ENCODE assay signal across 8 cellular contexts in genomic region chr7:99380823-99381663, GRCh38. TPM values are rescaled to one million over a fixed set of nuclear protein-coding genes. Genes with fewer than 3 reads are reported as not detected.
DNase-seq lines count a peak whose midpoint lies in the region; ATAC-seq and TF ChIP-seq lines count a peak whose summit lies in the region.

No MANE protein-coding gene starts in this region.

- H3K9me3 ChIP-seq in esophagus squamous epithelium, result no peaks in the 10 kb centered on the region

- H3K4me3 ChIP-seq in esophagus squamous epithelium, result peak overlapping the region in 2 of 4 donors; percentile 26 to 45

- no peaks in the 10 kb centered on the region for H3K27me3 Mint-ChIP-seq in activated CD8-positive, alpha-beta T cell treated with anti-CD3 and anti-CD28 coated beads, Interleukin-2, amount 10 ng/mL, durations not matched to agents 7 days and 5 days (ENCODE audit: low read depth)

- no peak for TF ChIP-seq CTCF in esophagus squamous epithelium (IDR thresholded peaks at IDR 0.05)

- H3K27me3 ChIP-seq in esophagus squamous epithelium, result no peaks in the 10 kb centered on the region

- H3K27ac ChIP-seq in esophagus squamous epithelium, result peak overlapping the region; percentile 76 to 92 (median 82)

- H3K4me1 ChIP-seq in esophagus squamous epithelium, result peaks cover 29 to 66% (median 40%) of the 10 kb centered on the region in 3 donors

- TF ChIP-seq POLR2A in esophagus squamous epithelium (IDR thresholded peaks at IDR 0.05), result no peak

- H3K36me3 ChIP-seq in esophagus squamous epithelium, result peaks cover 0 to 21% (median 0%) of the 10 kb centered on the region in 3 donors

- DNase-seq in GM19240 (ENCODE audit: insufficient read length, low spot score) (peak; percentile 60), esophagus squamous epithelium (lab: John Stamatoyannopoulos, UW) (peak; percentile 55), globus pallidus (ENCODE audit: low spot score) (no peak), NCI-H2171 (lab: John Stamatoyannopoulos, UW) (no peak), NCI-H2081 treated with DMSO at 0.1 percent for 48 hours (lab: John Stamatoyannopoulos, UW) (no peak)
- peak; percentile 95 for DNase-seq in activated CD8-positive, alpha-beta T cell treated with anti-CD3 and anti-CD28 coated beads, Interleukin-2, amount 10 ng/mL, durations not matched to agents 7 days and 5 days
- peak; percentile 80 to 83 for DNase-seq in stimulated activated CD4-positive, alpha-beta T cell treated with anti-CD3 and anti-CD28 coated beads, Interleukin-12 subunit alpha, Interleukin-12 subunit beta, amount 100 ng/mL, for 24 hours (ENCODE audit: low read depth in 2 of 2)

- H3K4me1 Mint-ChIP-seq in activated CD8-positive, alpha-beta T cell treated with anti-CD3 and anti-CD28 coated beads, Interleukin-2, amount 10 ng/mL, durations not matched to agents 7 days and 5 days (ENCODE audit: low read depth), result peaks cover 74% of the 10 kb centered on the region

- CTCF ChIA-PET in activated CD8-positive, alpha-beta T cell treated with anti-CD3 and anti-CD28 coated beads, Interleukin-2, amount 10 ng/mL, durations not matched to agents 7 days and 5 days (lab: Charles Lee), result interaction anchor here (0.6 to 1.0 kb wide), 3 partner anchors 15 to 106 kb away, joined by 3 to 4 read pairs (median 4); partner anchors contain the start of gene BUD31

- peaks cover 65% of the 10 kb centered on the region for H3K36me3 Mint-ChIP-seq in activated CD8-positive, alpha-beta T cell treated with anti-CD3 and anti-CD28 coated beads, Interleukin-2, amount 10 ng/mL, durations not matched to agents 7 days and 5 days (ENCODE audit: low read depth)

- intact Hi-C loops in esophagus squamous epithelium (cut with DNase I), result no loop called here

- ATAC-seq in HG03354 (IDR thresholded peaks at IDR 0.05; ENCODE audit: poor library complexity, severe bottlenecking, unreplicated experiment), result peak; percentile 84
- peak; percentile 91 for ATAC-seq in activated CD8-positive, alpha-beta T cell treated with anti-CD3 and anti-CD28 coated beads, Interleukin-2, amount 10 ng/mL, durations not matched to agents 7 days and 5 days

- 66 to 67% methylated on average over 9 to 10 of the region's 16 CpGs for WGBS in esophagus squamous epithelium, 2 donors

- H3K27ac Mint-ChIP-seq in activated CD8-positive, alpha-beta T cell treated with anti-CD3 and anti-CD28 coated beads, Interleukin-2, amount 10 ng/mL, durations not matched to agents 7 days and 5 days, result peak overlapping the region; percentile 93

- POLR2A ChIA-PET in activated CD8-positive, alpha-beta T cell treated with anti-CD3 and anti-CD28 coated beads, Interleukin-2, amount 10 ng/mL, durations not matched to agents 7 days and 5 days (lab: Charles Lee), result interaction anchor here (0.5 to 2.8 kb wide), 8 partner anchors 9 to 171 kb away, joined by 3 to 34 read pairs (median 4); partner anchors contain the start of genes BUD31 and PDAP1

- H3K9me3 Mint-ChIP-seq in activated CD8-positive, alpha-beta T cell treated with anti-CD3 and anti-CD28 coated beads, Interleukin-2, amount 10 ng/mL, durations not matched to agents 7 days and 5 days (ENCODE audit: insufficient read depth), result no peaks in the 10 kb centered on the region

- peak overlapping the region; percentile 74 for H3K4me3 Mint-ChIP-seq in activated CD8-positive, alpha-beta T cell treated with anti-CD3 and anti-CD28 coated beads, Interleukin-2, amount 10 ng/mL, durations not matched to agents 7 days and 5 days

RNA-seq across cellular contexts. Expression of gene ARPC1B, which starts 6.5 kb away (rescaled TPM):
- 100 to 1,000 TPM; 408 to 412 TPM for total RNA-seq in activated CD8-positive, alpha-beta T cell treated with anti-CD3 and anti-CD28 coated beads, Interleukin-2, amount 10 ng/mL, durations not matched to agents 7 days and 5 days
- total RNA-seq in esophagus squamous epithelium, result 100 to 1,000 TPM in 3 of 4 donors, 10 to 100 TPM in 1; 27.9 to 166 (median 128) TPM

RNA-seq across cellular contexts. Expression of gene PDAP1, which starts 27.4 kb away (rescaled TPM):
- total RNA-seq in activated CD8-positive, alpha-beta T cell treated with anti-CD3 and anti-CD28 coated beads, Interleukin-2, amount 10 ng/mL, durations not matched to agents 7 days and 5 days, result 100 to 1,000 TPM; 104 TPM
- total RNA-seq in esophagus squamous epithelium, result 100 to 1,000 TPM in 2 of 4 donors, 10 to 100 TPM in 2; 79.2 to 120 (median 98.3) TPM

RNA-seq across cellular contexts. Expression of gene BUD31, which starts 27.7 kb away (rescaled TPM):
- 100 to 1,000 TPM; 101 to 110 TPM for total RNA-seq in activated CD8-positive, alpha-beta T cell treated with anti-CD3 and anti-CD28 coated beads, Interleukin-2, amount 10 ng/mL, durations not matched to agents 7 days and 5 days
- total RNA-seq in esophagus squamous epithelium, result 10 to 100 TPM; 46.9 to 59.1 (median 55.9) TPM

RNA-seq across cellular contexts. Expression of gene ARPC1A, which starts 55.3 kb away (rescaled TPM):
- 10 to 100 TPM; 51.4 to 56.1 TPM for total RNA-seq in activated CD8-positive, alpha-beta T cell treated with anti-CD3 and anti-CD28 coated beads, Interleukin-2, amount 10 ng/mL, durations not matched to agents 7 days and 5 days
- 100 to 1,000 TPM; 114 to 155 (median 154) TPM for total RNA-seq in esophagus squamous epithelium

RNA-seq across cellular contexts. Expression of gene PTCD1, which starts 57.6 kb away (rescaled TPM):
- 10 to 100 TPM; 10.9 to 13.4 TPM for total RNA-seq in activated CD8-positive, alpha-beta T cell treated with anti-CD3 and anti-CD28 coated beads, Interleukin-2, amount 10 ng/mL, durations not matched to agents 7 days and 5 days
- 10 to 100 TPM in 1 of 4 donors, 1 to 10 TPM in 3; 5.7 to 12.7 (median 6.6) TPM for total RNA-seq in esophagus squamous epithelium

Comparison
In these comparisons a context has a peak if more than half of its experiments do, and no peak if none do; other contexts are left out.
1. DNase-seq: peak in GM19240 (single experiment), activated CD8-positive, alpha-beta T cell treated with anti-CD3 and anti-CD28 coated beads, Interleukin-2, amount 10 ng/mL, durations not matched to agents 7 days and 5 days (single experiment), esophagus squamous epithelium (single experiment) and stimulated activated CD4-positive, alpha-beta T cell treated with anti-CD3 and anti-CD28 coated beads, Interleukin-12 subunit alpha, Interleukin-12 subunit beta, amount 100 ng/mL, for 24 hours (2 of 2); none in globus pallidus (single experiment), NCI-H2171 (single experiment) and NCI-H2081 treated with DMSO at 0.1 percent for 48 hours (single experiment).